Comparison of ENCODE assay signal across 21 cellular contexts in genomic region chr12:109767991-109768900, GRCh38. TPM values are rescaled to one million over a fixed set of nuclear protein-coding genes. Genes with fewer than 3 reads are reported as not detected.
DNase-seq lines count a peak whose midpoint lies in the region; ATAC-seq, FAIRE-seq and TF ChIP-seq lines count a peak whose summit lies in the region.
"Had no signal": no experiment of that assay in that cellular context is flagged by ENCODE, and none has a peak within 500 bp of the region (broad histone marks: within the 10 kb centered on the region; RNA-seq: fewer than 3 reads in every experiment).

No MANE protein-coding gene starts in this region.

- no peak overlapping the region for H3K56ac ChIP-seq in H9 (ENCODE audit: insufficient read length, low read depth, low read length)

- no peak overlapping the region for H3K14ac ChIP-seq in H9 (ENCODE audit: insufficient read depth, low read length)

- H3K9me3 Mint-ChIP-seq in H9: no peaks in the 10 kb centered on the region
- H3K9me3 Mint-ChIP-seq: GM23338; stimulated activated effector memory CD8-positive, alpha-beta T cell treated with anti-CD3 and anti-CD28 coated beads, Interleukin-12 subunit alpha, Interleukin-12 subunit beta, amount 100 ng/mL, for 72 hours had no signal

- no peak overlapping the region for H2BK12ac ChIP-seq in H9 (ENCODE audit: insufficient read length, low read depth, low read length)

- H3K4me2 ChIP-seq in H9 (ENCODE audit: insufficient read depth, insufficient read length, low read length): no peak overlapping the region
- H3K4me2 ChIP-seq: GM23338 had no signal

- intact Hi-C loops in kidney (cut with DNase I) (no loop called here), sciatic nerve (cut with DNase I) (no loop called here)

- no peaks in the 10 kb centered on the region for H3K27me3 ChIP-seq in H9 (ENCODE audit: insufficient read depth, low read length)
- H3K27me3 ChIP-seq in brain microvascular endothelial cell (replicated peaks): no peaks in the 10 kb centered on the region
- H3K27me3 ChIP-seq: colonic mucosa, heart left ventricle had no signal

- no peaks in the 10 kb centered on the region for H3K9me3 ChIP-seq in H9 (ENCODE audit: control insufficient read depth, low read depth, low read length)
- H3K9me3 ChIP-seq in kidney (ENCODE audit: control insufficient read depth in 1 of 2, low read length in 2 of 2): peaks cover 0 to 4% of the 10 kb centered on the region in 2 donors
- H3K9me3 ChIP-seq: colonic mucosa had no signal

- no peak overlapping the region for H3K18ac ChIP-seq in H9 (ENCODE audit: insufficient read length, low read depth, low read length)

- no peak overlapping the region for H3T11ph ChIP-seq in H9 (ENCODE audit: low read length)

- H2AK5ac ChIP-seq in H9 (ENCODE audit: insufficient read length, low read length): no peak overlapping the region

- H3K4me1 ChIP-seq in H9 (ENCODE audit: insufficient read depth, low read length): no peaks in the 10 kb centered on the region
- H3K4me1 ChIP-seq in kidney (ENCODE audit: control insufficient read depth in 1 of 2, insufficient read depth in 1 of 2, low read depth in 1 of 2, low read length in 2 of 2): peaks cover 0 to 5% of the 10 kb centered on the region in 2 donors
- H3K4me1 ChIP-seq: colonic mucosa had no signal

- H2BK20ac ChIP-seq in H9 (ENCODE audit: low read depth, low read length, poor library complexity, severe bottlenecking): no peak overlapping the region

- H3K23ac ChIP-seq in H9 (ENCODE audit: insufficient read length, low read depth, low read length): no peak overlapping the region

- DNase-seq in D341Med (ENCODE audit: low spot score) (peak; percentile 30), H9 (peak; percentile 30), kidney (peak; percentile 77), sciatic nerve (ENCODE audit: low spot score) (peak; percentile 48), NCI-H524 treated with DMSO at 0.1 percent for 48 hours (lab: John Stamatoyannopoulos, UW) (no peak), brain microvascular endothelial cell (no peak), NCI-H526 treated with DMSO at 0.1 percent for 48 hours (lab: John Stamatoyannopoulos, UW) (no peak)
- DNase-seq: activated CD4-positive, alpha-beta T cell treated with anti-CD3 and anti-CD28 coated beads, Interleukin-2, amount 50 U/mL, for 1 hour; colonic mucosa; DND-41; heart left ventricle; NCI-H1417 treated with DMSO at 0.1 percent for 48 hours; NCI-H69; OCI-M1; SHP77 treated with DMSO at 0.1 percent for 48 hours had no signal

- H3K79me1 ChIP-seq in H9 (ENCODE audit: insufficient read depth, low read depth, low read length, poor library complexity, severe bottlenecking): no peaks in the 10 kb centered on the region

- no peak for ATAC-seq in sciatic nerve
- ATAC-seq: activated naive CD4-positive, alpha-beta T cell treated with anti-CD3 and anti-CD28 coated beads, Interleukin-2, amount 50 U/mL, for 72 hours; GM23338; heart left ventricle; stimulated activated effector memory CD8-positive, alpha-beta T cell treated with anti-CD3 and anti-CD28 coated beads, Interleukin-12 subunit alpha, Interleukin-12 subunit beta, amount 100 ng/mL, for 72 hours had no signal

- no peaks in the 10 kb centered on the region for H3K79me2 ChIP-seq in H9 (ENCODE audit: insufficient read depth, low read length)

- no peaks in the 10 kb centered on the region for H3K23me2 ChIP-seq in H9 (ENCODE audit: insufficient read length, low read depth, low read length, poor library complexity, severe bottlenecking)

- H2AFZ ChIP-seq in H9 (ENCODE audit: low read length): no peak overlapping the region
- H2AFZ ChIP-seq: GM23338 had no signal

- no peak overlapping the region for H2BK120ac ChIP-seq in H9 (ENCODE audit: low read depth, low read length, poor library complexity, severe bottlenecking)

- H2BK5ac ChIP-seq in H9 (ENCODE audit: insufficient read length, low read length): no peak overlapping the region

- H3K27me3 Mint-ChIP-seq in H9 (ENCODE audit: low read depth): no peaks in the 10 kb centered on the region
- H3K27me3 Mint-ChIP-seq: IgD-negative memory B cell had no signal

- H3K27ac Mint-ChIP-seq in H9: no peak overlapping the region
- H3K27ac Mint-ChIP-seq: activated naive CD4-positive, alpha-beta T cell treated with anti-CD3 and anti-CD28 coated beads, Interleukin-2, amount 50 U/mL, for 72 hours; GM23338; stimulated activated effector memory CD8-positive, alpha-beta T cell treated with anti-CD3 and anti-CD28 coated beads, Interleukin-12 subunit alpha, Interleukin-12 subunit beta, amount 100 ng/mL, for 72 hours had no signal

- H3K27ac ChIP-seq in H9 (ENCODE audit: insufficient read length, low read depth, low read length): no peak overlapping the region
- H3K27ac ChIP-seq in kidney (ENCODE audit: low read depth in 2 of 2, low read length in 2 of 2): no peak overlapping the region
- no peak overlapping the region for H3K27ac ChIP-seq in brain microvascular endothelial cell
- H3K27ac ChIP-seq: colonic mucosa, heart left ventricle, thoracic aorta had no signal

- no peak for FAIRE-seq in kidney (lab: Jason Lieb, UNC)
- FAIRE-seq: endothelial cell of umbilical vein had no signal

- H4K8ac ChIP-seq in H9 (replicated peaks; ENCODE audit: insufficient read length, low read depth, low read length): no peak overlapping the region

- no peak overlapping the region for H3K4ac ChIP-seq in H9 (ENCODE audit: low read depth, low read length)

- TF ChIP-seq CTCF in H9 (conservative IDR thresholded peaks at IDR 0.05) (no peak), kidney (IDR thresholded peaks at IDR 0.05; ENCODE audit: borderline replicate concordance, extremely low read depth, insufficient read depth) (no peak), brain microvascular endothelial cell (IDR thresholded peaks at IDR 0.05; ENCODE audit: low read depth, low read length, missing control alignments) (no peak)

- WGBS in H9 (ENCODE audit: extremely low coverage, insufficient read length, low lambda C conversion rate): no CpG with 5 or more reads among the region's 54 CpGs

- H3K9ac ChIP-seq in H9 (ENCODE audit: extremely low read depth, insufficient read length, low read length) (no peak overlapping the region), kidney (ENCODE audit: low read length in 2 of 2) (no peak overlapping the region)

- peaks cover 13 to 15% of the 10 kb centered on the region in 2 experiments for H3K4me1 Mint-ChIP-seq in H9
- H3K4me1 Mint-ChIP-seq: IgD-negative memory B cell had no signal

- no peak overlapping the region for H4K91ac ChIP-seq in H9 (ENCODE audit: insufficient read length, low read depth, low read length)

- H4K5ac ChIP-seq in H9 (ENCODE audit: insufficient read length, low read depth, low read length): no peak overlapping the region

- H4K20me1 ChIP-seq in H9 (ENCODE audit: control insufficient read depth, insufficient read depth, insufficient read length): no peaks in the 10 kb centered on the region

- no peak overlapping the region for H2BK15ac ChIP-seq in H9 (ENCODE audit: low read depth, low read length)

- in situ Hi-C loops in brain microvascular endothelial cell (cut with HindIII; ENCODE audit: low pct_ligation_motif_present, low sequenced_read_pairs): no loop called here

- H3K4me3 Mint-ChIP-seq in H9: no peak overlapping the region
- H3K4me3 Mint-ChIP-seq: GM23338; IgD-negative memory B cell; stimulated activated effector memory CD8-positive, alpha-beta T cell treated with anti-CD3 and anti-CD28 coated beads, Interleukin-12 subunit alpha, Interleukin-12 subunit beta, amount 100 ng/mL, for 72 hours had no signal

- H3K36me3 ChIP-seq in kidney (ENCODE audit: control insufficient read depth in 1 of 2, insufficient read depth in 2 of 2, low read length in 2 of 2): no peaks in the 10 kb centered on the region
- H3K36me3 ChIP-seq in brain microvascular endothelial cell (replicated peaks): no peaks in the 10 kb centered on the region
- H3K36me3 ChIP-seq: colonic mucosa, thoracic aorta had no signal

- H3K4me3 ChIP-seq in kidney (ENCODE audit: low read length in 2 of 2) (no peak overlapping the region), brain microvascular endothelial cell (ENCODE audit: low read depth, low read length) (no peak overlapping the region)
- H3K4me3 ChIP-seq: colonic mucosa, GM23338, heart left ventricle, thoracic aorta had no signal

- H3K36me3 Mint-ChIP-seq in H9 (ENCODE audit: insufficient read depth in 1 of 3, low read depth in 3 of 3): no peaks in the 10 kb centered on the region
- H3K36me3 Mint-ChIP-seq: IgD-negative memory B cell; stimulated activated effector memory CD8-positive, alpha-beta T cell treated with anti-CD3 and anti-CD28 coated beads, Interleukin-12 subunit alpha, Interleukin-12 subunit beta, amount 100 ng/mL, for 72 hours had no signal

RNA-seq across cellular contexts. Expression of gene FAM222A, which starts 54.6 kb away (rescaled TPM):
- total RNA-seq in H9 (2021): 2.8 and 3.2 TPM in 2 replicates
- 3.7 TPM for total RNA-seq in kidney
- polyA plus RNA-seq in kidney (ENCODE audit: insufficient read depth, low read depth, low replicate concordance): 12.5 TPM
- 4.7 TPM for total RNA-seq in sciatic nerve

Comparison
In these comparisons a context has a peak if more than half of its experiments do, and no peak if none do; other contexts are left out.
1. DNase-seq: peak in D341Med (single experiment), H9 (single experiment), kidney (single experiment) and sciatic nerve (single experiment); none in NCI-H524 treated with DMSO at 0.1 percent for 48 hours (single experiment), brain microvascular endothelial cell (single experiment) and NCI-H526 treated with DMSO at 0.1 percent for 48 hours (single experiment).